ENCODE assay signal across 1 cellular context in genomic region chr12:118103601-118104382, GRCh38.
TF ChIP-seq lines count a peak whose summit lies in the region.

VSIG10 (minus strand) TSS chr12:118104011; CDS start chr12:118103671, 340 bp downstream.

TF ChIP-seq in HepG2, 621 proteins besides CTCF, POLR2A, EP300 and RAD21 (continued from another document and continues in another):
- no peak for TF ChIP-seq CEBPZ (IDR thresholded peaks at IDR 0.05; ENCODE audit: low read length)
- no peak; the same call in 1 of the 2 replicates for TF ChIP-seq ZNF547 (CRISPR knock-in tag; IDR thresholded peaks at IDR 0.05)
- peak; percentile 53; the same call in 1 of the 2 replicates for TF ChIP-seq SPEN (CRISPR knock-in tag; IDR thresholded peaks at IDR 0.05; ENCODE audit: low read depth)
- TF ChIP-seq NR0B2 (CRISPR knock-in tag; IDR thresholded peaks at IDR 0.05) = 0 out of 2 replicates have a peak, but pooled peaks have one; percentile 65
- TF ChIP-seq ELF3 (CRISPR knock-in tag; IDR thresholded peaks at IDR 0.05) = peak; percentile 84
- peak; percentile 57 for TF ChIP-seq MXD1 (CRISPR knock-in tag; IDR thresholded peaks at IDR 0.05)
- no peak for TF ChIP-seq ELF1 (CRISPR knock-in tag; IDR thresholded peaks at IDR 0.05)
- 0 out of 2 replicates have a peak, but pooled peaks have one; percentile 23 for TF ChIP-seq ZNF740 (CRISPR knock-in tag; IDR thresholded peaks at IDR 0.05)
- peak; percentile 46; the same call in 1 of the 2 replicates for TF ChIP-seq HOXA3 (CRISPR knock-in tag; IDR thresholded peaks at IDR 0.05)
- TF ChIP-seq ASH2L (IDR thresholded peaks at IDR 0.05; ENCODE audit: insufficient read length, low read depth, low read length) = peak; percentile 83
- TF ChIP-seq KDM2A (CRISPR knock-in tag; IDR thresholded peaks at IDR 0.05; ENCODE audit: borderline replicate concordance, low read depth) = peak; percentile 72
- TF ChIP-seq ZMAT3 (CRISPR knock-in tag; conservative IDR thresholded peaks at IDR 0.05) = 0 out of 2 replicates have a peak, but pooled peaks have one; percentile 34
- peak; percentile 45 to 83; a peak in 3 of 4 replicates for TF ChIP-seq HMGXB4 (CRISPR knock-in tag; IDR thresholded peaks at IDR 0.05; ENCODE audit: borderline replicate concordance in 1 of 2, low read depth in 1 of 2)
- TF ChIP-seq TBX2 (CRISPR knock-in tag; IDR thresholded peaks at IDR 0.05; ENCODE audit: borderline replicate concordance) = no peak; the same call in 1 of the 2 replicates
- TF ChIP-seq NKX3-1 (CRISPR knock-in tag; IDR thresholded peaks at IDR 0.05) = peak; percentile 20; the same call in 1 of the 2 replicates
- no peak for TF ChIP-seq SOX13 (IDR thresholded peaks at IDR 0.05)
- TF ChIP-seq SOX13 (CRISPR knock-in tag; conservative IDR thresholded peaks at IDR 0.05 in 1 of 2, IDR thresholded peaks at IDR 0.05 in 1 of 2) = peak in 1 of 2 experiments; percentile 48; a peak in 1 of 4 replicates
- TF ChIP-seq NR2F1 (CRISPR knock-in tag; IDR thresholded peaks at IDR 0.05) = no peak
- no peak for TF ChIP-seq MTF1 (CRISPR knock-in tag; IDR thresholded peaks at IDR 0.05)
- no peak for TF ChIP-seq CREB3 (CRISPR knock-in tag; IDR thresholded peaks at IDR 0.05)
- peak; percentile 87 for TF ChIP-seq POLR2G (IDR thresholded peaks at IDR 0.05; ENCODE audit: low read depth, low read length)
- no peak for TF ChIP-seq DDIT3 (CRISPR knock-in tag; IDR thresholded peaks at IDR 0.05)
- TF ChIP-seq KMT2A (CRISPR knock-in tag; IDR thresholded peaks at IDR 0.05) = peak; percentile 55; the same call in 1 of the 2 replicates
- TF ChIP-seq ARID4A (CRISPR knock-in tag; IDR thresholded peaks at IDR 0.05; ENCODE audit: borderline replicate concordance) = peak; percentile 92
- no peak for TF ChIP-seq JUNB (CRISPR knock-in tag; IDR thresholded peaks at IDR 0.05; ENCODE audit: borderline replicate concordance)
- peak; percentile 88; the same call in 1 of the 2 replicates for TF ChIP-seq ZNF746 (CRISPR knock-in tag; IDR thresholded peaks at IDR 0.05)
- TF ChIP-seq ZNF772 (CRISPR knock-in tag; IDR thresholded peaks at IDR 0.05) = no peak
- no peak for TF ChIP-seq TRIM22 (IDR thresholded peaks at IDR 0.05)
- TF ChIP-seq ZNF567 (CRISPR knock-in tag; IDR thresholded peaks at IDR 0.05; ENCODE audit: borderline replicate concordance) = no peak
- no peak for TF ChIP-seq ZNF737 (CRISPR knock-in tag; IDR thresholded peaks at IDR 0.05; ENCODE audit: borderline replicate concordance)
- peak; percentile 28; the same call in 1 of the 2 replicates for TF ChIP-seq ZXDC (CRISPR knock-in tag; IDR thresholded peaks at IDR 0.05)
- TF ChIP-seq RBFOX2 (IDR thresholded peaks at IDR 0.05; ENCODE audit: low read depth, low read length) = peak; percentile 91
- no peak for TF ChIP-seq KDM3A (CRISPR knock-in tag; IDR thresholded peaks at IDR 0.05; ENCODE audit: low read depth)
- 0 out of 2 replicates have a peak, but pooled peaks have one; percentile 72 for TF ChIP-seq ZUFSP (CRISPR knock-in tag; IDR thresholded peaks at IDR 0.05; ENCODE audit: borderline replicate concordance)
- TF ChIP-seq CC2D1A (CRISPR knock-in tag; IDR thresholded peaks at IDR 0.05) = no peak
- no peak for TF ChIP-seq ZNF614 (CRISPR knock-in tag; IDR thresholded peaks at IDR 0.05; ENCODE audit: borderline replicate concordance)
- TF ChIP-seq ZNF160 (CRISPR knock-in tag; IDR thresholded peaks at IDR 0.05) = 0 out of 2 replicates have a peak, but pooled peaks have one; percentile 62
- no peak; the same call in 1 of the 2 replicates for TF ChIP-seq CAMTA2 (CRISPR knock-in tag; IDR thresholded peaks at IDR 0.05; ENCODE audit: borderline replicate concordance)
- peak; percentile 58; the same call in 1 of the 2 replicates for TF ChIP-seq MYPOP (CRISPR knock-in tag; IDR thresholded peaks at IDR 0.05)
- TF ChIP-seq ZIK1 (CRISPR knock-in tag; IDR thresholded peaks at IDR 0.05; ENCODE audit: borderline replicate concordance, low read depth) = peak; percentile 84; the same call in 1 of the 2 replicates
- TF ChIP-seq ZNF274 (CRISPR knock-in tag; IDR thresholded peaks at IDR 0.05) = peak; percentile 77; the same call in 1 of the 2 replicates
- TF ChIP-seq SIN3B (IDR thresholded peaks at IDR 0.05; ENCODE audit: low read length) = no peak
